In the genomic region with DNA sequence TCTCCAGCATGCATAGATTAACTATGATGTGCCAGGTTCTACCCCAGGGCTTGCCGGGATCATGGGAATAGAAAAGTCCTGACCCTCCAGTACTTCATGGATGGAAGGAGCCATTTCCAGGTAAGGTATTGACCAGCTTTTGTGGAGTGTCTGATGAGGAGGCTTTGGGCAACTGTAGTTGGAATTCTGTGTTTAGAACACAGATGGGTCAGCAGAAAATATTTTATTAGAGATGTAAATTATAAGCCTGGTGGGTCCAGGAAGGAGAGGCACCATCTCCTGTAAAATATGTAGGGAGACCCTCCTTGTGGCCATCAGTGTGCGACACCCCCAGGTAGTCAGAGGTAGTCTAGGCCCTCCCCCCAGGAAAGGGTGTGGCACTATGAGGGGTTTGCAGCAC, we compare ENCODE assay signal across 2 cellular contexts.
A peak's percentile ranks its signal among the peaks of the same experiment; 100 is the strongest.
TF ChIP-seq lines count a peak whose summit lies in the region.

No MANE protein-coding gene starts in this region.

TF ChIP-seq in HepG2, 621 proteins besides CTCF, POLR2A, EP300 and RAD21 (continued from another document):
- TF ChIP-seq MIXL1 (CRISPR knock-in tag; IDR thresholded peaks at IDR 0.05) (no peak), ZNF670 (CRISPR knock-in tag; IDR thresholded peaks at IDR 0.05; ENCODE audit: borderline replicate concordance) (no peak), RNF2 (conservative IDR thresholded peaks at IDR 0.05; ENCODE audit: low read depth) (no peak), NFKB2 (CRISPR knock-in tag; IDR thresholded peaks at IDR 0.05; ENCODE audit: borderline replicate concordance) (no peak), ZNF260 (CRISPR knock-in tag; IDR thresholded peaks at IDR 0.05; ENCODE audit: borderline replicate concordance, low read depth) (no peak), MAFF (IDR thresholded peaks at IDR 0.05; ENCODE audit: low read depth, low read length) (peak; percentile 52; the same call in 1 of the 2 replicates), RXRA (CRISPR knock-in tag; IDR thresholded peaks at IDR 0.05) (no peak), TCF7 (IDR thresholded peaks at IDR 0.05; ENCODE audit: low read depth) (no peak), ZNF136 (CRISPR knock-in tag; IDR thresholded peaks at IDR 0.05; ENCODE audit: low read depth) (no peak), MAFK (conservative IDR thresholded peaks at IDR 0.05 in 1 of 2, IDR thresholded peaks at IDR 0.05 in 1 of 2; ENCODE audit: low read length in 2 of 2) (peak; percentile 30 to 80; a peak in 3 of 4 replicates)
- TF ChIP-seq, protein P1, sequence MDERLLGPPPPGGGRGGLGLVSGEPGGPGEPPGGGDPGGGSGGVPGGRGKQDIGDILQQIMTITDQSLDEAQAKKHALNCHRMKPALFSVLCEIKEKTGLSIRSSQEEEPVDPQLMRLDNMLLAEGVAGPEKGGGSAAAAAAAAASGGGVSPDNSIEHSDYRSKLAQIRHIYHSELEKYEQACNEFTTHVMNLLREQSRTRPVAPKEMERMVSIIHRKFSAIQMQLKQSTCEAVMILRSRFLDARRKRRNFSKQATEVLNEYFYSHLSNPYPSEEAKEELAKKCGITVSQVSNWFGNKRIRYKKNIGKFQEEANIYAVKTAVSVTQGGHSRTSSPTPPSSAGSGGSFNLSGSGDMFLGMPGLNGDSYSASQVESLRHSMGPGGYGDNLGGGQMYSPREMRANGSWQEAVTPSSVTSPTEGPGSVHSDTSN (CRISPR knock-in tag; IDR thresholded peaks at IDR 0.05), result no peak
- TF ChIP-seq, protein P2, sequence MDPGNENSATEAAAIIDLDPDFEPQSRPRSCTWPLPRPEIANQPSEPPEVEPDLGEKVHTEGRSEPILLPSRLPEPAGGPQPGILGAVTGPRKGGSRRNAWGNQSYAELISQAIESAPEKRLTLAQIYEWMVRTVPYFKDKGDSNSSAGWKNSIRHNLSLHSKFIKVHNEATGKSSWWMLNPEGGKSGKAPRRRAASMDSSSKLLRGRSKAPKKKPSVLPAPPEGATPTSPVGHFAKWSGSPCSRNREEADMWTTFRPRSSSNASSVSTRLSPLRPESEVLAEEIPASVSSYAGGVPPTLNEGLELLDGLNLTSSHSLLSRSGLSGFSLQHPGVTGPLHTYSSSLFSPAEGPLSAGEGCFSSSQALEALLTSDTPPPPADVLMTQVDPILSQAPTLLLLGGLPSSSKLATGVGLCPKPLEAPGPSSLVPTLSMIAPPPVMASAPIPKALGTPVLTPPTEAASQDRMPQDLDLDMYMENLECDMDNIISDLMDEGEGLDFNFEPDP (CRISPR knock-in tag; conservative IDR thresholded peaks at IDR 0.05), result no peak

TF ChIP-seq in K562, 482 proteins besides CTCF, POLR2A, EP300 and RAD21 (continued from another document):
- TF ChIP-seq C11orf30 (IDR thresholded peaks at IDR 0.05; ENCODE audit: low read depth) (peak; percentile 33; the same call in 1 of the 2 replicates), MAFK (IDR thresholded peaks at IDR 0.05; ENCODE audit: low read length) (0 out of 2 replicates have a peak, but pooled peaks have one; percentile 27), HDAC3 (IDR thresholded peaks at IDR 0.05; ENCODE audit: borderline replicate concordance, partially characterized antibody) (no peak), POLR2AphosphoS5 (IDR thresholded peaks at IDR 0.05; ENCODE audit: control insufficient read depth, insufficient read depth, low read depth, low read length) (no peak), HOXB6 (CRISPR knock-in tag; IDR thresholded peaks at IDR 0.05; ENCODE audit: borderline replicate concordance) (no peak), KLF10 (CRISPR knock-in tag; IDR thresholded peaks at IDR 0.05) (no peak), MAFF (IDR thresholded peaks at IDR 0.05; ENCODE audit: low read length) (peak; percentile 42; the same call in 1 of the 2 replicates), CBX8 (IDR thresholded peaks at IDR 0.05; ENCODE audit: borderline replicate concordance, extremely low read depth, low read depth, low read length, poor library complexity, severe bottlenecking) (no peak), MAFG (tag; conservative IDR thresholded peaks at IDR 0.05) (peak; percentile 65), POLR2G (IDR thresholded peaks at IDR 0.05; ENCODE audit: low read depth, low read length) (no peak), ZNF316 (IDR thresholded peaks at IDR 0.05) (peak; percentile 62)
- TF ChIP-seq, protein P3, sequence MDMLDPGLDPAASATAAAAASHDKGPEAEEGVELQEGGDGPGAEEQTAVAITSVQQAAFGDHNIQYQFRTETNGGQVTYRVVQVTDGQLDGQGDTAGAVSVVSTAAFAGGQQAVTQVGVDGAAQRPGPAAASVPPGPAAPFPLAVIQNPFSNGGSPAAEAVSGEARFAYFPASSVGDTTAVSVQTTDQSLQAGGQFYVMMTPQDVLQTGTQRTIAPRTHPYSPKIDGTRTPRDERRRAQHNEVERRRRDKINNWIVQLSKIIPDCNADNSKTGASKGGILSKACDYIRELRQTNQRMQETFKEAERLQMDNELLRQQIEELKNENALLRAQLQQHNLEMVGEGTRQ (CRISPR knock-in tag; IDR thresholded peaks at IDR 0.05), result no peak
- TF ChIP-seq, protein P4, sequence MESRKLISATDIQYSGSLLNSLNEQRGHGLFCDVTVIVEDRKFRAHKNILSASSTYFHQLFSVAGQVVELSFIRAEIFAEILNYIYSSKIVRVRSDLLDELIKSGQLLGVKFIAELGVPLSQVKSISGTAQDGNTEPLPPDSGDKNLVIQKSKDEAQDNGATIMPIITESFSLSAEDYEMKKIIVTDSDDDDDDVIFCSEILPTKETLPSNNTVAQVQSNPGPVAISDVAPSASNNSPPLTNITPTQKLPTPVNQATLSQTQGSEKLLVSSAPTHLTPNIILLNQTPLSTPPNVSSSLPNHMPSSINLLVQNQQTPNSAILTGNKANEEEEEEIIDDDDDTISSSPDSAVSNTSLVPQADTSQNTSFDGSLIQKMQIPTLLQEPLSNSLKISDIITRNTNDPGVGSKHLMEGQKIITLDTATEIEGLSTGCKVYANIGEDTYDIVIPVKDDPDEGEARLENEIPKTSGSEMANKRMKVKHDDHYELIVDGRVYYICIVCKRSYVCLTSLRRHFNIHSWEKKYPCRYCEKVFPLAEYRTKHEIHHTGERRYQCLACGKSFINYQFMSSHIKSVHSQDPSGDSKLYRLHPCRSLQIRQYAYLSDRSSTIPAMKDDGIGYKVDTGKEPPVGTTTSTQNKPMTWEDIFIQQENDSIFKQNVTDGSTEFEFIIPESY (CRISPR knock-in tag; IDR thresholded peaks at IDR 0.05), result no peak
